Comparison of ENCODE assay signal across 23 cellular contexts in genomic region chr11:67489203-67489859, GRCh38. TPM values are rescaled to one million over a fixed set of nuclear protein-coding genes. Genes with fewer than 3 reads are reported as not detected.
DNase-seq lines count a peak whose midpoint lies in the region; ATAC-seq, FAIRE-seq and TF ChIP-seq lines count a peak whose summit lies in the region.
"Had no signal": no experiment of that assay in that cellular context is flagged by ENCODE, and none has a peak within 500 bp of the region (broad histone marks: within the 10 kb centered on the region; RNA-seq: fewer than 3 reads in every experiment).

No MANE protein-coding gene starts in this region.

- no peak overlapping the region for H2AFZ ChIP-seq in astrocyte (ENCODE audit: low read depth, low read length)

- peaks cover 1% of the 10 kb centered on the region for H3K36me3 ChIP-seq in H7 (replicated peaks; ENCODE audit: control insufficient read depth, insufficient read depth, low read length)
- peaks cover 5% of the 10 kb centered on the region for H3K36me3 ChIP-seq in astrocyte (ENCODE audit: insufficient read depth, low read length)

- H3K4me3 Mint-ChIP-seq in T-helper 1 cell treated with Interleukin-12 subunit alpha and Interleukin-12 subunit beta and Interleukin-4 antibody, amounts not matched to agents 30 μg/mL and 1 μg/mL, for 36 hours: no peak overlapping the region
- H3K4me3 Mint-ChIP-seq in astrocyte (ENCODE audit: unreplicated experiment): no peak overlapping the region
- H3K4me3 Mint-ChIP-seq in natural killer cell treated with Interleukin-12 subunit alpha and Interleukin-12 subunit beta and Interleukin-15 and Interleukin-18, amount 100 ng/mL, for 72 hours: peak overlapping the region; percentile 52

- H3K9me3 Mint-ChIP-seq in T-helper 1 cell treated with Interleukin-12 subunit alpha and Interleukin-12 subunit beta and Interleukin-4 antibody, amounts not matched to agents 30 μg/mL and 1 μg/mL, for 36 hours: no peaks in the 10 kb centered on the region
- H3K9me3 Mint-ChIP-seq in astrocyte (ENCODE audit: unreplicated experiment): peaks cover 2% of the 10 kb centered on the region
- H3K9me3 Mint-ChIP-seq in natural killer cell treated with Interleukin-12 subunit alpha and Interleukin-12 subunit beta and Interleukin-15 and Interleukin-18, amount 100 ng/mL, for 72 hours: no peaks in the 10 kb centered on the region

- FAIRE-seq in astrocyte (lab: Jason Lieb, UNC): no peak
- FAIRE-seq: GM12878 had no signal

- H3K4me3 ChIP-seq in H7 (ENCODE audit: insufficient read depth, low read depth, low read length) (no peak overlapping the region), astrocyte (ENCODE audit: insufficient read depth, low read depth, low read length) (no peak overlapping the region)
- H3K4me3 ChIP-seq: esophagus muscularis mucosa, GM12878, HAP-1, sigmoid colon, SK-N-MC, thyroid gland had no signal

- H3K27ac ChIP-seq in astrocyte (ENCODE audit: low read depth, low read length): no peak overlapping the region
- H3K27ac ChIP-seq: 22Rv1, C4-2B, sigmoid colon, SK-N-MC, thyroid gland had no signal

- peaks cover 27% of the 10 kb centered on the region for H3K36me3 Mint-ChIP-seq in T-helper 1 cell treated with Interleukin-12 subunit alpha and Interleukin-12 subunit beta and Interleukin-4 antibody, amounts not matched to agents 30 μg/mL and 1 μg/mL, for 36 hours (ENCODE audit: low read depth)
- H3K36me3 Mint-ChIP-seq in astrocyte (ENCODE audit: low read depth, unreplicated experiment): peaks cover 20% of the 10 kb centered on the region
- H3K36me3 Mint-ChIP-seq in natural killer cell treated with Interleukin-12 subunit alpha and Interleukin-12 subunit beta and Interleukin-15 and Interleukin-18, amount 100 ng/mL, for 72 hours: peaks cover 7% of the 10 kb centered on the region

- no peak overlapping the region for H3K4me2 ChIP-seq in astrocyte (ENCODE audit: low read length)

- peaks cover 25% of the 10 kb centered on the region for H4K20me1 ChIP-seq in astrocyte (ENCODE audit: insufficient read depth, low read length)

- peaks cover 16% of the 10 kb centered on the region for H3K79me2 ChIP-seq in astrocyte (ENCODE audit: insufficient read depth, low read length)

- no peak for ATAC-seq in natural killer cell treated with Interleukin-12 subunit alpha and Interleukin-12 subunit beta and Interleukin-15 and Interleukin-18, amount 100 ng/mL, for 72 hours
- no peak for ATAC-seq in HG03135 (IDR thresholded peaks at IDR 0.05; ENCODE audit: unreplicated experiment)
- no peak for ATAC-seq in GM21576 (IDR thresholded peaks at IDR 0.05; ENCODE audit: unreplicated experiment)
- ATAC-seq: GM12878 had no signal

- H3K27me3 Mint-ChIP-seq in T-helper 1 cell treated with Interleukin-12 subunit alpha and Interleukin-12 subunit beta and Interleukin-4 antibody, amounts not matched to agents 30 μg/mL and 1 μg/mL, for 36 hours (ENCODE audit: low read depth): no peaks in the 10 kb centered on the region
- no peaks in the 10 kb centered on the region for H3K27me3 Mint-ChIP-seq in astrocyte (ENCODE audit: low read depth, unreplicated experiment)
- H3K27me3 Mint-ChIP-seq in natural killer cell treated with Interleukin-12 subunit alpha and Interleukin-12 subunit beta and Interleukin-15 and Interleukin-18, amount 100 ng/mL, for 72 hours: no peaks in the 10 kb centered on the region

- H3K27ac Mint-ChIP-seq in T-helper 1 cell treated with Interleukin-12 subunit alpha and Interleukin-12 subunit beta and Interleukin-4 antibody, amounts not matched to agents 30 μg/mL and 1 μg/mL, for 36 hours: peak overlapping the region; percentile 96
- peak overlapping the region; percentile 53 for H3K27ac Mint-ChIP-seq in astrocyte (ENCODE audit: unreplicated experiment)
- H3K27ac Mint-ChIP-seq in natural killer cell treated with Interleukin-12 subunit alpha and Interleukin-12 subunit beta and Interleukin-15 and Interleukin-18, amount 100 ng/mL, for 72 hours: peak overlapping the region; percentile 39 to 94

- no peaks in the 10 kb centered on the region for H3K9me3 ChIP-seq in astrocyte (ENCODE audit: insufficient read depth, low read depth, low read length)
- H3K9me3 ChIP-seq: esophagus muscularis mucosa, HAP-1, sigmoid colon, thyroid gland had no signal

- no peaks in the 10 kb centered on the region for H3K27me3 ChIP-seq in H7 (ENCODE audit: control insufficient read depth, insufficient read depth, low read length)
- H3K27me3 ChIP-seq in astrocyte (ENCODE audit: insufficient read depth, low read length): no peaks in the 10 kb centered on the region
- H3K27me3 ChIP-seq: esophagus muscularis mucosa, sigmoid colon, thyroid gland had no signal

- H3K4me1 Mint-ChIP-seq in T-helper 1 cell treated with Interleukin-12 subunit alpha and Interleukin-12 subunit beta and Interleukin-4 antibody, amounts not matched to agents 30 μg/mL and 1 μg/mL, for 36 hours (ENCODE audit: low read depth): peaks cover 44% of the 10 kb centered on the region
- peaks cover 6% of the 10 kb centered on the region for H3K4me1 Mint-ChIP-seq in astrocyte (ENCODE audit: low read depth, unreplicated experiment)
- peaks cover 44 to 45% of the 10 kb centered on the region in 2 donors for H3K4me1 Mint-ChIP-seq in natural killer cell treated with Interleukin-12 subunit alpha and Interleukin-12 subunit beta and Interleukin-15 and Interleukin-18, amount 100 ng/mL, for 72 hours (ENCODE audit: low read depth in 2 of 2)

- DNase-seq in T-helper 1 cell (no peak), H7 (peak; percentile 42), astrocyte (ENCODE audit: low read depth) (no peak), NCI-H1417 treated with DMSO at 0.1 percent for 48 hours (lab: John Stamatoyannopoulos, UW) (no peak)
- DNase-seq in natural killer cell treated with Interleukin-12 subunit alpha and Interleukin-12 subunit beta and Interleukin-15 and Interleukin-18, amount 100 ng/mL, for 72 hours (ENCODE audit: low spot score): no peak
- DNase-seq: activated T-cell treated with anti-CD3 and anti-CD28 coated beads for 4 hours, EL, glutamatergic neuron, mesenchymal stem cell, NCI-H2081 treated with DMSO at 0.1 percent for 48 hours, NCI-H526, occipital lobe, sigmoid colon, thyroid gland had no signal

- H3K9ac ChIP-seq in astrocyte (ENCODE audit: low read length): no peak overlapping the region

- no peak for TF ChIP-seq CTCF in astrocyte (IDR thresholded peaks at IDR 0.05; ENCODE audit: insufficient read depth, low read depth, low read length)

- no peaks in the 10 kb centered on the region for H3K4me1 ChIP-seq in astrocyte (ENCODE audit: insufficient read depth, low read length)

RNA-seq across cellular contexts. Expression of gene AIP, which starts 6.5 kb away (rescaled TPM):
- total RNA-seq in H7 (2014; rRNA removed; shearing (Covaris generic)): 40.8 and 51.2 TPM in 2 replicates
- 42.1 and 43.6 TPM in 2 replicates for total RNA-seq in astrocyte
- total RNA-seq in natural killer cell treated with Interleukin-12 subunit alpha and Interleukin-12 subunit beta and Interleukin-15 and Interleukin-18, amount 100 ng/mL, for 72 hours: 100 to 1,000 TPM; 120 to 140 TPM

RNA-seq across cellular contexts. Expression of gene PITPNM1, which starts 15.8 kb away (rescaled TPM):
- total RNA-seq in H7 (2014; rRNA removed; shearing (Covaris generic)): 36.9 and 37.5 TPM in 2 replicates
- total RNA-seq in astrocyte: 61.1 and 71.5 TPM in 2 replicates
- total RNA-seq in natural killer cell treated with Interleukin-12 subunit alpha and Interleukin-12 subunit beta and Interleukin-15 and Interleukin-18, amount 100 ng/mL, for 72 hours: 100 to 1,000 TPM in 1 of 2 donors, 10 to 100 TPM in 1; 66.0 to 174 TPM

RNA-seq across cellular contexts. Expression of gene CDK2AP2, which starts 18.6 kb away (rescaled TPM):
- 28.6 and 38.1 TPM in 2 replicates for total RNA-seq in H7 (2014; rRNA removed; shearing (Covaris generic))
- 36.1 and 45.0 TPM in 2 replicates for total RNA-seq in astrocyte
- 100 to 1,000 TPM in 1 of 2 donors, 10 to 100 TPM in 1; 92.6 to 103 TPM for total RNA-seq in natural killer cell treated with Interleukin-12 subunit alpha and Interleukin-12 subunit beta and Interleukin-15 and Interleukin-18, amount 100 ng/mL, for 72 hours

RNA-seq across cellular contexts. Expression of gene TMEM134, which starts 20.3 kb away (rescaled TPM):
- 34.9 and 51.7 TPM in 2 replicates for total RNA-seq in H7 (2014; rRNA removed; shearing (Covaris generic))
- 38.0 and 48.1 TPM in 2 replicates for total RNA-seq in astrocyte
- 10 to 100 TPM; 30.7 to 39.1 TPM for total RNA-seq in natural killer cell treated with Interleukin-12 subunit alpha and Interleukin-12 subunit beta and Interleukin-15 and Interleukin-18, amount 100 ng/mL, for 72 hours

RNA-seq across cellular contexts. Expression of gene CABP2, which starts 33.9 kb away (rescaled TPM):
- not detected in 2 replicates for total RNA-seq in H7 (2014; rRNA removed; shearing (Covaris generic))
- not detected in 2 replicates for total RNA-seq in astrocyte
- total RNA-seq in natural killer cell treated with Interleukin-12 subunit alpha and Interleukin-12 subunit beta and Interleukin-15 and Interleukin-18, amount 100 ng/mL, for 72 hours: not detected
- total RNA-seq: esophagus muscularis mucosa, GM12878, occipital lobe, sigmoid colon, thyroid gland had no signal
